16 cellular contexts compared by ENCODE assay signal in the genomic region with DNA sequence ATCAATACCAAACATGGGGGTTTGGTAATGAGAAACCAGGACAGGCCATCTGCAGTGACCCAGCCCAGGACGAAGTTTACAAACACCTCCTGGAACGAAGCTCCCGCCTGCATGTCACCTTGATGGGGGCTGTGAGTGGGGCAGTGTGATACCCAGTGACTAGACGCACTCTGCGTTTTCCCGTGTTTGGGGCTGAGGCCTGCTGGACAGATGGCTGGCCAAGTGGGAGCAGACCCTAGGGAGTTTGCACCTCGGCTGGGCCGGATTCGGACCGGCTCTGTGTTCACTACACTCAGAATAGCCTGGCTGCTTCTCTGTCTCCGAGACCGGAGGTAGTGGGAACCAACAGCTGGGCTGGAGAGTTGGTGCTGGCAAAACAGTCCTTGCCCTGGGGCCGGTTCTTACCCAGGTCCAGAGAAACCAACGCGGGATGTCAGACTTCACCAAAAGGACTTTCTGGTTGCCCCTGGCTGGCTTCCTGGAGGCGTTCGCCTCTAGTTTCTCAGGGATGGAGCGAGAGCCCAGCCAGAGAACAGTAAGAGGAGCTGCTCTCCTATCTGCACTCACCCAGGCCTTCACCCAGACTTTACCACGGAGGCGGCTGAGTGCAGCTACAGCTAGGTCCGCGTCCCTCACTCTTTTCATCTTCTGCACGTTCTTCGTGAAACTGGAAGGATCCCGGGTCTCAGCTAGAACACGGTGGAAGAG. TPM values are rescaled to one million over a fixed set of nuclear protein-coding genes. Genes with fewer than 3 reads are reported as not detected.
A peak's percentile ranks its signal among the peaks of the same experiment; 100 is the strongest.
DNase-seq lines count a peak whose midpoint lies in the region; ATAC-seq and TF ChIP-seq lines count a peak whose summit lies in the region.
"Had no signal": no experiment of that assay in that cellular context is flagged by ENCODE, and none has a peak within 500 bp of the region (broad histone marks: within the 10 kb centered on the region; RNA-seq: fewer than 3 reads in every experiment).

No MANE protein-coding gene starts in this region.

- H3K4me1 Mint-ChIP-seq in activated CD4-positive, alpha-beta memory T cell treated with anti-CD3 and anti-CD28 coated beads for 36 hours (ENCODE audit: low read depth) = peaks cover 30% of the 10 kb centered on the region
- H3K4me1 Mint-ChIP-seq in activated CD4-positive, alpha-beta memory T cell treated with anti-CD3 and anti-CD28 coated beads, Interleukin-2, amount 10 ng/mL, durations not matched to agents 7 days and 5 days = peaks cover 37% of the 10 kb centered on the region

- H3K4me3 Mint-ChIP-seq in activated CD4-positive, alpha-beta memory T cell treated with anti-CD3 and anti-CD28 coated beads for 36 hours = no peak overlapping the region
- no peak overlapping the region for H3K4me3 Mint-ChIP-seq in activated CD4-positive, alpha-beta memory T cell treated with anti-CD3 and anti-CD28 coated beads, Interleukin-2, amount 10 ng/mL, durations not matched to agents 7 days and 5 days
- H3K4me3 Mint-ChIP-seq: activated CD4-positive, alpha-beta T cell treated with anti-CD3 and anti-CD28 coated beads, Interleukin-2, amount 10 ng/mL, durations not matched to agents 24 days and 14 days; brain; natural killer cell treated with Interleukin-12 subunit alpha and Interleukin-12 subunit beta and Interleukin-15 and Interleukin-18, amount 100 ng/mL, for 72 hours had no signal

- no peaks in the 10 kb centered on the region for H3K9me3 Mint-ChIP-seq in activated CD4-positive, alpha-beta memory T cell treated with anti-CD3 and anti-CD28 coated beads for 36 hours
- H3K9me3 Mint-ChIP-seq in activated CD4-positive, alpha-beta memory T cell treated with anti-CD3 and anti-CD28 coated beads, Interleukin-2, amount 10 ng/mL, durations not matched to agents 7 days and 5 days = no peaks in the 10 kb centered on the region
- H3K9me3 Mint-ChIP-seq: activated CD4-positive, alpha-beta T cell treated with anti-CD3 and anti-CD28 coated beads, Interleukin-2, amount 10 ng/mL, durations not matched to agents 24 days and 14 days; natural killer cell treated with Interleukin-12 subunit alpha and Interleukin-12 subunit beta and Interleukin-15 and Interleukin-18, amount 100 ng/mL, for 72 hours had no signal

- CTCF ChIA-PET in activated CD4-positive, alpha-beta memory T cell treated with anti-CD3 and anti-CD28 coated beads for 36 hours (lab: Charles Lee) = no interaction called here
- CTCF ChIA-PET in activated CD4-positive, alpha-beta memory T cell treated with anti-CD3 and anti-CD28 coated beads, Interleukin-2, amount 10 ng/mL, durations not matched to agents 7 days and 5 days (lab: Charles Lee) = no interaction called here

- POLR2A ChIA-PET in activated CD4-positive, alpha-beta memory T cell treated with anti-CD3 and anti-CD28 coated beads for 36 hours (lab: Charles Lee) = no interaction called here
- POLR2A ChIA-PET in activated CD4-positive, alpha-beta memory T cell treated with anti-CD3 and anti-CD28 coated beads, Interleukin-2, amount 10 ng/mL, durations not matched to agents 7 days and 5 days (lab: Charles Lee) = no interaction called here

- TF ChIP-seq CTCF in adrenal gland (IDR thresholded peaks at IDR 0.05) = no peak
- no peak for TF ChIP-seq CTCF in upper lobe of right lung (IDR thresholded peaks at IDR 0.05)

- H3K4me3 ChIP-seq in adrenal gland = no peak overlapping the region
- H3K4me3 ChIP-seq in upper lobe of right lung = no peak overlapping the region
- H3K4me3 ChIP-seq: suprapubic skin had no signal

- peaks cover 0 to 32% of the 10 kb centered on the region in 2 donors for H3K36me3 ChIP-seq in adrenal gland (replicated peaks in 1 of 2)
- peaks cover 43% of the 10 kb centered on the region for H3K36me3 ChIP-seq in upper lobe of right lung

- intact Hi-C loops in activated CD4-positive, alpha-beta memory T cell treated with anti-CD3 and anti-CD28 coated beads for 36 hours (cut with micrococcal nuclease) = no loop called here
- intact Hi-C loops in adrenal gland (cut with DNase I) = no loop called here
- intact Hi-C loops in left ventricle myocardium superior (cut with micrococcal nuclease) = no loop called here
- intact Hi-C loops in upper lobe of right lung (cut with DNase I) = no loop called here

- H3K27me3 Mint-ChIP-seq in activated CD4-positive, alpha-beta memory T cell treated with anti-CD3 and anti-CD28 coated beads for 36 hours = no peaks in the 10 kb centered on the region
- no peaks in the 10 kb centered on the region for H3K27me3 Mint-ChIP-seq in activated CD4-positive, alpha-beta memory T cell treated with anti-CD3 and anti-CD28 coated beads, Interleukin-2, amount 10 ng/mL, durations not matched to agents 7 days and 5 days
- H3K27me3 Mint-ChIP-seq: activated CD4-positive, alpha-beta T cell treated with anti-CD3 and anti-CD28 coated beads, Interleukin-2, amount 10 ng/mL, durations not matched to agents 24 days and 14 days; brain; natural killer cell treated with Interleukin-12 subunit alpha and Interleukin-12 subunit beta and Interleukin-15 and Interleukin-18, amount 100 ng/mL, for 72 hours had no signal

- H3K9me3 ChIP-seq in adrenal gland (replicated peaks in 1 of 3) (no peaks in the 10 kb centered on the region), upper lobe of right lung (no peaks in the 10 kb centered on the region)
- H3K9me3 ChIP-seq: suprapubic skin had no signal

- 83 to 90% (median 88%) methylated on average over 17 to 26 of the region's 26 CpGs for WGBS in adrenal gland, 4 donors

- H3K27ac ChIP-seq in adrenal gland = peak overlapping the region in 3 of 5 donors; percentile 3 to 87 (median 76)
- H3K27ac ChIP-seq in upper lobe of right lung = no peak overlapping the region
- H3K27ac ChIP-seq: suprapubic skin had no signal

- peaks cover 31% of the 10 kb centered on the region for H3K36me3 Mint-ChIP-seq in activated CD4-positive, alpha-beta memory T cell treated with anti-CD3 and anti-CD28 coated beads for 36 hours
- H3K36me3 Mint-ChIP-seq in activated CD4-positive, alpha-beta memory T cell treated with anti-CD3 and anti-CD28 coated beads, Interleukin-2, amount 10 ng/mL, durations not matched to agents 7 days and 5 days (ENCODE audit: low read depth) = peaks cover 60% of the 10 kb centered on the region

- H3K27me3 ChIP-seq in adrenal gland = no peaks in the 10 kb centered on the region
- no peaks in the 10 kb centered on the region for H3K27me3 ChIP-seq in upper lobe of right lung
- H3K27me3 ChIP-seq: suprapubic skin had no signal

- H3K4me1 ChIP-seq in adrenal gland (replicated peaks in 1 of 2) = peaks cover 18 to 27% of the 10 kb centered on the region in 2 donors
- peaks cover 21% of the 10 kb centered on the region for H3K4me1 ChIP-seq in upper lobe of right lung

- ATAC-seq in left ventricle myocardium superior (peak; percentile 13), upper lobe of right lung (no peak)
- ATAC-seq: natural killer cell treated with Interleukin-12 subunit alpha and Interleukin-12 subunit beta and Interleukin-15 and Interleukin-18, amount 100 ng/mL, for 72 hours had no signal

- peak overlapping the region; percentile 13 for H3K27ac Mint-ChIP-seq in activated CD4-positive, alpha-beta memory T cell treated with anti-CD3 and anti-CD28 coated beads for 36 hours
- no peak overlapping the region for H3K27ac Mint-ChIP-seq in activated CD4-positive, alpha-beta memory T cell treated with anti-CD3 and anti-CD28 coated beads, Interleukin-2, amount 10 ng/mL, durations not matched to agents 7 days and 5 days
- H3K27ac Mint-ChIP-seq: natural killer cell treated with Interleukin-12 subunit alpha and Interleukin-12 subunit beta and Interleukin-15 and Interleukin-18, amount 100 ng/mL, for 72 hours had no signal

- no peak for DNase-seq in activated CD4-positive, alpha-beta memory T cell treated with anti-CD3 and anti-CD28 coated beads for 36 hours
- no peak for DNase-seq in activated CD4-positive, alpha-beta memory T cell treated with anti-CD3 and anti-CD28 coated beads, Interleukin-2, amount 10 ng/mL, durations not matched to agents 7 days and 5 days
- DNase-seq in adrenal gland (peak in 1 of 7 donors; percentile 28), left ventricle myocardium superior (no peak), upper lobe of right lung (peak; percentile 44), NCI-H526 (lab: John Stamatoyannopoulos, UW) (no peak), HuH-7 (ENCODE audit: low spot score) (no peak)
- no peak for DNase-seq in stimulated activated CD4-positive, alpha-beta T cell treated with anti-CD3 and anti-CD28 coated beads, Interleukin-4, amount 100 ng/mL, for 1 hour
- DNase-seq: 8988T; activated CD4-positive, alpha-beta T cell treated with anti-CD3 and anti-CD28 coated beads, Interleukin-2, amount 10 ng/mL, durations not matched to agents 24 days and 14 days; activated effector memory CD4-positive, alpha-beta T cell treated with Interleukin-2 at 50 U/mL for 16 hours had no signal

- TF ChIP-seq POLR2A in adrenal gland (IDR thresholded peaks at IDR 0.05) = no peak

RNA-seq across cellular contexts. Expression of gene CARHSP1, which starts 20.4 kb away (rescaled TPM):
- total RNA-seq in activated CD4-positive, alpha-beta memory T cell treated with anti-CD3 and anti-CD28 coated beads for 36 hours = 10 to 100 TPM; 64.9 to 73.1 TPM
- total RNA-seq in activated CD4-positive, alpha-beta memory T cell treated with anti-CD3 and anti-CD28 coated beads, Interleukin-2, amount 10 ng/mL, durations not matched to agents 7 days and 5 days = 100 to 1,000 TPM; 168 to 179 TPM
- 100 to 1,000 TPM; 124 to 314 (median 200) TPM for total RNA-seq in adrenal gland
- 100 to 1,000 TPM in 2 of 3 donors, 10 to 100 TPM in 1; 87.6 to 194 (median 171) TPM for polyA plus RNA-seq in adrenal gland
- 23.8 TPM for total RNA-seq in left ventricle myocardium superior
- total RNA-seq in upper lobe of right lung = 103 TPM

RNA-seq across cellular contexts. Expression of gene LITAFD, which starts 33.8 kb away (rescaled TPM):
- total RNA-seq in activated CD4-positive, alpha-beta memory T cell treated with anti-CD3 and anti-CD28 coated beads for 36 hours = not detected
- not detected for total RNA-seq in activated CD4-positive, alpha-beta memory T cell treated with anti-CD3 and anti-CD28 coated beads, Interleukin-2, amount 10 ng/mL, durations not matched to agents 7 days and 5 days
- total RNA-seq in adrenal gland (not detected), left ventricle myocardium superior (not detected), upper lobe of right lung (not detected)
- not detected for polyA plus RNA-seq in adrenal gland
- total RNA-seq: activated CD4-positive, alpha-beta T cell treated with anti-CD3 and anti-CD28 coated beads, Interleukin-2, amount 10 ng/mL, durations not matched to agents 24 days and 14 days; natural killer cell treated with Interleukin-12 subunit alpha and Interleukin-12 subunit beta and Interleukin-15 and Interleukin-18, amount 100 ng/mL, for 72 hours; RPMI7951; skeletal muscle tissue; suprapubic skin had no signal

RNA-seq across cellular contexts. Expression of gene PMM2, which starts 50.7 kb away (rescaled TPM):
- 10 to 100 TPM; 34.0 to 36.0 TPM for total RNA-seq in activated CD4-positive, alpha-beta memory T cell treated with anti-CD3 and anti-CD28 coated beads for 36 hours
- 10 to 100 TPM; 41.7 to 41.8 TPM for total RNA-seq in activated CD4-positive, alpha-beta memory T cell treated with anti-CD3 and anti-CD28 coated beads, Interleukin-2, amount 10 ng/mL, durations not matched to agents 7 days and 5 days
- total RNA-seq in adrenal gland (10 to 100 TPM in 7 of 8 donors, 1 to 10 TPM in 1; 7.4 to 69.9 (median 22.9) TPM), left ventricle myocardium superior (15.3 TPM), upper lobe of right lung (36.8 TPM)
- polyA plus RNA-seq in adrenal gland = 10 to 100 TPM; 12.3 to 81.1 (median 29.6) TPM

RNA-seq across cellular contexts. Expression of gene TMEM186, which starts 50.9 kb away (rescaled TPM):
- total RNA-seq in activated CD4-positive, alpha-beta memory T cell treated with anti-CD3 and anti-CD28 coated beads for 36 hours = 10 to 100 TPM; 16.0 TPM
- total RNA-seq in activated CD4-positive, alpha-beta memory T cell treated with anti-CD3 and anti-CD28 coated beads, Interleukin-2, amount 10 ng/mL, durations not matched to agents 7 days and 5 days = 10 to 100 TPM; 12.2 to 12.6 TPM
- total RNA-seq in adrenal gland = 10 to 100 TPM in 5 of 8 donors, 1 to 10 TPM in 3; 7.9 to 14.6 (median 13.4) TPM
- polyA plus RNA-seq in adrenal gland = 10 to 100 TPM in 1 of 3 donors, 1 to 10 TPM in 2; 8.7 to 15.4 (median 9.3) TPM
- 13.0 TPM for total RNA-seq in left ventricle myocardium superior
- 9.1 TPM for total RNA-seq in upper lobe of right lung
